ENCODE assay signal across 13 cellular contexts in the genomic region with DNA sequence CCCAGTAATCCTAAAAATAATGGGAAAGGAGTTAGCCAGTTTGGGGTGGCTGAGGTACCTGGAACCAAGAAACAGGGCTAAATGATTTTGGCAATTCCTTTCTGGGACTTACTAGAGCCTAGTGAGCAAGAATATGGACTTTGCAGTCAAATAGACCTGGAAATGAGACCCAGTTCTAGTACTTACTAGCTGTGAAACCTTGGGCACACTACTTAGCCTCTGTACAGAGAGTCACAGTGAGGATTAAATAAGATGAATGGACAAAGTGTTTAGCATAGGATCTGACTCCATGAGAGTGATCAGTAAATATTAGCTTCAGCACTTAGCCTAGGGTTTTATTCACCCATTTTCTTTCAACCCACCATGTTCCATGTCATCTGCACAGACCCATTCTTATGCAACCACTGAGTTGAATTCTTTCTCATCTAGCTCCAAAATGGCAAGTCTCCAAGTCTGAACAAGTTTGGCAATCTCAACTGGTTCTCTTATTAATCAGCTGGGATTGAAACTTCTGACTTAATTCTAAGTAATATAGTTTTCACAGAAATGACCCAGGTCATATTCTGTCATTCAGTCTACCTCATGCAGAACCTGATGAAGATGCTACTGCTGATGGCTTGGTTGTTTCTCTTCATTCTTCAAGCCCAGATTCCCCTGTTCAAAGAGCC. TPM values are rescaled to one million over a fixed set of nuclear protein-coding genes. Genes with fewer than 3 reads are reported as not detected.
DNase-seq lines count a peak whose midpoint lies in the region; ATAC-seq, FAIRE-seq and TF ChIP-seq lines count a peak whose summit lies in the region.
"Had no signal": no experiment of that assay in that cellular context is flagged by ENCODE, and none has a peak within 500 bp of the region (broad histone marks: within the 10 kb centered on the region; RNA-seq: fewer than 3 reads in every experiment).

No MANE protein-coding gene starts in this region.

- no peak overlapping the region for H4K91ac ChIP-seq in mesenchymal stem cell (ENCODE audit: low read length)

- no peaks in the 10 kb centered on the region for H3K79me1 ChIP-seq in mesenchymal stem cell (replicated peaks; ENCODE audit: low read length, poor library complexity, severe bottlenecking)

- no peak overlapping the region for H4K8ac ChIP-seq in mesenchymal stem cell (ENCODE audit: low read length)

- no peaks in the 10 kb centered on the region for H3K36me3 ChIP-seq in mesenchymal stem cell (ENCODE audit: control insufficient read depth in 1 of 2, insufficient read depth in 2 of 2, low read depth in 1 of 2, low read length in 2 of 2)
- H3K36me3 ChIP-seq: pancreas had no signal

- no peak overlapping the region for H2BK120ac ChIP-seq in mesenchymal stem cell (ENCODE audit: low read depth, low read length)

- no peaks in the 10 kb centered on the region for H3K9me3 Mint-ChIP-seq in activated T-cell treated with anti-CD3 and anti-CD28 coated beads, Interleukin-2, amount 50 U/mL, for 4 hours
- H3K9me3 Mint-ChIP-seq: HFFc6 had no signal

- TF ChIP-seq CTCF in cardiac fibroblast (IDR thresholded peaks at IDR 0.05; ENCODE audit: low read depth, low read length): no peak

- H3K4me3 ChIP-seq in cardiac fibroblast (replicated peaks in 1 of 2; ENCODE audit: low read depth in 2 of 2, low read length in 2 of 2) (no peak overlapping the region), mesenchymal stem cell (ENCODE audit: insufficient read depth in 1 of 2, low read depth in 1 of 2, low read length in 2 of 2) (no peak overlapping the region)
- H3K4me3 ChIP-seq: mucosa of descending colon, pancreas had no signal

- no peak overlapping the region for H2AFZ ChIP-seq in mesenchymal stem cell (ENCODE audit: low read depth, low read length)

- peaks cover 38% of the 10 kb centered on the region for H3K4me1 Mint-ChIP-seq in activated T-cell treated with anti-CD3 and anti-CD28 coated beads, Interleukin-2, amount 50 U/mL, for 4 hours (ENCODE audit: low read depth)

- no peak overlapping the region for H3K27ac ChIP-seq in mesenchymal stem cell (ENCODE audit: low read length, poor library complexity, severe bottlenecking)
- H3K27ac ChIP-seq: pancreas, VCaP had no signal

- no peak overlapping the region for H3K23ac ChIP-seq in mesenchymal stem cell (ENCODE audit: low read length in 2 of 2)

- DNase-seq in activated T-cell treated with anti-CD3 and anti-CD28 coated beads, Interleukin-2, amount 50 U/mL, for 4 hours: no peak
- DNase-seq in activated T-cell treated with anti-CD3 and anti-CD28 coated beads, Interleukin-2, amount 50 U/mL, for 48 hours: no peak
- DNase-seq in HCEC 1CT (peak; percentile 11), cardiac fibroblast (ENCODE audit: low read depth in 2 of 2) (peak; percentile 51 to 54), sciatic nerve (ENCODE audit: low spot score) (no peak), frontal cortex (ENCODE audit: low spot score in 2 of 2) (no peak), mesenchymal stem cell (no peak)
- no peak for DNase-seq in stimulated activated CD8-positive, alpha-beta memory T cell treated with anti-CD3 and anti-CD28 coated beads, Interleukin-4, amount 100 ng/mL, for 48 hours
- DNase-seq: dermis blood vessel endothelial cell, HFFc6, mucosa of descending colon, pancreas had no signal

- no peak overlapping the region for H2BK12ac ChIP-seq in mesenchymal stem cell (ENCODE audit: low read length in 2 of 2)

- H3K4me1 ChIP-seq in mesenchymal stem cell (ENCODE audit: control insufficient read depth, insufficient read depth, low read depth, low read length): no peaks in the 10 kb centered on the region
- H3K4me1 ChIP-seq: pancreas had no signal

- peaks cover 10 to 72% of the 10 kb centered on the region in 2 experiments for H3K27me3 ChIP-seq in mesenchymal stem cell (ENCODE audit: control insufficient read depth in 1 of 2, insufficient read depth in 1 of 2, low read length in 2 of 2)
- H3K27me3 ChIP-seq: pancreas had no signal

- no peak overlapping the region for H3K18ac ChIP-seq in mesenchymal stem cell (ENCODE audit: low read depth in 1 of 2, low read length in 2 of 2)

- H3K27me3 Mint-ChIP-seq in activated T-cell treated with anti-CD3 and anti-CD28 coated beads, Interleukin-2, amount 50 U/mL, for 4 hours (ENCODE audit: low read depth): no peaks in the 10 kb centered on the region

- ATAC-seq in activated T-cell treated with anti-CD3 and anti-CD28 coated beads, Interleukin-2, amount 50 U/mL, for 4 hours: peak; percentile 23 to 79
- ATAC-seq in sciatic nerve: peak; percentile 59
- ATAC-seq: mucosa of descending colon had no signal

- no peak overlapping the region for H3K4ac ChIP-seq in mesenchymal stem cell (ENCODE audit: low read depth in 1 of 2, low read length in 2 of 2)

- H3K9ac ChIP-seq in mesenchymal stem cell (ENCODE audit: low read length): no peak overlapping the region

- H3K36me3 Mint-ChIP-seq in activated T-cell treated with anti-CD3 and anti-CD28 coated beads, Interleukin-2, amount 50 U/mL, for 4 hours (ENCODE audit: insufficient read depth): peaks cover 11% of the 10 kb centered on the region

- intact Hi-C loops in sciatic nerve (cut with DNase I): no loop called here

- no peak overlapping the region for H3K4me2 ChIP-seq in mesenchymal stem cell (ENCODE audit: low read length, poor library complexity, severe bottlenecking)

- no peak overlapping the region for H3K14ac ChIP-seq in mesenchymal stem cell (ENCODE audit: low read length in 2 of 2)

- no peak overlapping the region for H2BK5ac ChIP-seq in mesenchymal stem cell (ENCODE audit: low read depth, low read length, poor library complexity, severe bottlenecking)

- H3K4me3 Mint-ChIP-seq in activated T-cell treated with anti-CD3 and anti-CD28 coated beads, Interleukin-2, amount 50 U/mL, for 4 hours: no peak overlapping the region
- H3K4me3 Mint-ChIP-seq: HFFc6 had no signal

- H2AK5ac ChIP-seq in mesenchymal stem cell (ENCODE audit: low read length, severe bottlenecking): no peak overlapping the region

- FAIRE-seq in frontal cortex (lab: Jason Lieb, UNC): no peak
- FAIRE-seq: pancreas had no signal

- no peak overlapping the region for H2BK15ac ChIP-seq in mesenchymal stem cell (ENCODE audit: low read depth, poor library complexity, severe bottlenecking)

- no peaks in the 10 kb centered on the region for H3K9me3 ChIP-seq in mesenchymal stem cell (ENCODE audit: control insufficient read depth, low read length)
- H3K9me3 ChIP-seq: mucosa of descending colon, pancreas had no signal

RNA-seq across cellular contexts. Expression of gene SORL1, which starts 15.0 kb away (rescaled TPM):
- total RNA-seq in activated T-cell treated with anti-CD3 and anti-CD28 coated beads, Interleukin-2, amount 50 U/mL, for 4 hours: 10 to 100 TPM; 21.3 to 25.6 (median 21.3) TPM
- 45.1 TPM for total RNA-seq in sciatic nerve
- total RNA-seq in frontal cortex: 42.8 TPM
- 0.58 TPM for polyA plus RNA-seq in mesenchymal stem cell (2013, experiment 1 of 2)
- 0.56 TPM for polyA plus RNA-seq in mesenchymal stem cell (2013, experiment 2 of 2)

Comparison
In these comparisons a context has a peak if more than half of its experiments do, and no peak if none do; other contexts are left out.
1. DNase-seq: peak in HCEC 1CT (single experiment) and cardiac fibroblast (2 of 2); none in activated T-cell treated with anti-CD3 and anti-CD28 coated beads, Interleukin-2, amount 50 U/mL, for 4 hours (single experiment), activated T-cell treated with anti-CD3 and anti-CD28 coated beads, Interleukin-2, amount 50 U/mL, for 48 hours (0 of 2), sciatic nerve (single experiment), stimulated activated CD8-positive, alpha-beta memory T cell treated with anti-CD3 and anti-CD28 coated beads, Interleukin-4, amount 100 ng/mL, for 48 hours (single experiment), frontal cortex (0 of 2) and mesenchymal stem cell (single experiment).